Comparison of ENCODE assay signal across 16 cellular contexts in the genomic region with DNA sequence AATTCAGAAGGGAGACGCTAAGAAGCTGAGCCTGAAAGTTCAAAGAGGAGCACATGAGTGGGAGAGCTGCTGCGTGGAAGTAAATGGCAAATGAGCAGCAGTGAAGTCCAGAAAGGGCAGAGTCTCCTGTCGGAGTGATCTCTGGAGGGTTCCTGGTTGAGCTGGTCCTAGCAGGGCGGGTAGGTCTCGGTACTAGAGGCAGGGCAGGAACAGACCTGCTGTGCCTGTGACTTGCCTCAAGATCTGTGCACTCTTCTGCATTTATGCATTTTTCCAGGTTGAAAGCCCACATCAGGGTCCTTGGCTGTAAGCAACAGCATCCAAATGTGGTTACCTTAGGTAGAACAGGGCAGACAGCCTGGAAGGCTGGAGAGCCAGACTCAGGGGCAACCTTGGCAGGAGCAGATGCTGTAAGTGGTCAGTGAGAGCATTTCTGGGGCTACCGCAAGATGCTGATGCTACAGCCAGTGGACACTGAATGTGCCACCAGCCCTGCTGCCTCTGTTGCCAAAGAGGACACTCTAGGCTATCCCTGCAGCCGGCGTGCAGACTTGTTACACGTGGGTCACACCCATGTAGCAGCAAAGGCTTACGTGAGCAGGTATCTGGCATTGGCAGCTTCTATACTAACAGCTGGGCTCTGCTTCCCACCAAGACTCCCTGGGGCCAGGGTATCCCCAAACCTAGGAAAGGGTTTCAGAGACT.
"Had no signal": no experiment of that assay in that cellular context is flagged by ENCODE, and none has a peak within 500 bp of the region (broad histone marks: within the 10 kb centered on the region; RNA-seq: fewer than 3 reads in every experiment).

No MANE protein-coding gene starts in this region.

- H3K4me3 Mint-ChIP-seq: naive thymus-derived CD8-positive, alpha-beta T cell; neural progenitor cell had no signal

- H3K27ac Mint-ChIP-seq: naive thymus-derived CD8-positive, alpha-beta T cell; neural progenitor cell had no signal

- ATAC-seq: gastrocnemius medialis; heart right ventricle; naive thymus-derived CD8-positive, alpha-beta T cell; sciatic nerve had no signal

- DNase-seq: cortex of kidney; dorsolateral prefrontal cortex; effector CD8-positive, alpha-beta T cell; gastrocnemius medialis; heart right ventricle; hypothalamus; kidney glomerular epithelial cell; mesendoderm; stimulated activated naive CD4-positive, alpha-beta T cell; stomach; substantia nigra; upper lobe of left lung; uterus had no signal

- H3K27me3 Mint-ChIP-seq: naive thymus-derived CD8-positive, alpha-beta T cell had no signal

- H3K36me3 Mint-ChIP-seq: neural progenitor cell had no signal
